11 cellular contexts compared by ENCODE assay signal in genomic region chr2:106839849-106840595, GRCh38. TPM values are rescaled to one million over a fixed set of nuclear protein-coding genes. Genes with fewer than 3 reads are reported as not detected.
DNase-seq lines count a peak whose midpoint lies in the region; ATAC-seq and TF ChIP-seq lines count a peak whose summit lies in the region.
"Had no signal": no experiment of that assay in that cellular context is flagged by ENCODE, and none has a peak within 500 bp of the region (broad histone marks: within the 10 kb centered on the region; RNA-seq: fewer than 3 reads in every experiment).

No MANE protein-coding gene starts in this region.

- in situ Hi-C loops in SK-MEL-5 (cut with HindIII; ENCODE audit: low pct_unique_long_range_greater_than_20kb, low sequenced_read_pairs), result no loop called here

- intact Hi-C loops in sciatic nerve (cut with DNase I), result no loop called here

- no peak overlapping the region for H3K4me3 Mint-ChIP-seq in effector memory CD8-positive, alpha-beta T cell
- H3K4me3 Mint-ChIP-seq: activated T-cell treated with anti-CD3 and anti-CD28 coated beads, Interleukin-2, amount 50 U/mL, for 4 hours had no signal

- no peak for ATAC-seq in sciatic nerve
- ATAC-seq in HG03135 (IDR thresholded peaks at IDR 0.05; ENCODE audit: unreplicated experiment), result no peak
- no peak for ATAC-seq in effector memory CD8-positive, alpha-beta T cell (replicated peaks)
- ATAC-seq: activated T-cell treated with anti-CD3 and anti-CD28 coated beads, Interleukin-2, amount 50 U/mL, for 4 hours had no signal

- no peak overlapping the region for H3K27ac Mint-ChIP-seq in effector memory CD8-positive, alpha-beta T cell

- no peak overlapping the region for H3K4me3 ChIP-seq in AG09309 (ENCODE audit: control insufficient read depth, low read depth, low read length)

- peak; percentile 13 for TF ChIP-seq CTCF in AG09309 (IDR thresholded peaks at IDR 0.05; ENCODE audit: control insufficient read depth, insufficient read depth, low read depth, low read length, missing control alignments)

- H3K27me3 Mint-ChIP-seq in effector memory CD8-positive, alpha-beta T cell, result no peaks in the 10 kb centered on the region

- H3K36me3 Mint-ChIP-seq in effector memory CD8-positive, alpha-beta T cell (ENCODE audit: insufficient read depth), result no peaks in the 10 kb centered on the region

- H3K4me1 Mint-ChIP-seq in effector memory CD8-positive, alpha-beta T cell (ENCODE audit: low read depth in 2 of 2), result no peaks in the 10 kb centered on the region

- DNase-seq in AG09309 (ENCODE audit: low read depth) (no peak), HT-29 (ENCODE audit: low spot score) (peak; percentile 11), SK-MEL-5 (ENCODE audit: low read depth, low spot score) (peak; percentile 44), islet precursor cell (peak; percentile 84), sciatic nerve (ENCODE audit: low spot score) (no peak), NCI-H146 (lab: John Stamatoyannopoulos, UW) (no peak)
- DNase-seq in effector memory CD8-positive, alpha-beta T cell, result no peak
- DNase-seq: activated T-cell treated with anti-CD3 and anti-CD28 coated beads, Interleukin-2, amount 50 U/mL, for 4 hours; stimulated activated CD4-positive, alpha-beta T cell treated with anti-CD3 and anti-CD28 coated beads, Interleukin-12 subunit alpha, Interleukin-12 subunit beta, amount 100 ng/mL, for 4 hours had no signal

- no peaks in the 10 kb centered on the region for H3K9me3 Mint-ChIP-seq in effector memory CD8-positive, alpha-beta T cell
- H3K9me3 Mint-ChIP-seq: activated T-cell treated with anti-CD3 and anti-CD28 coated beads, Interleukin-2, amount 50 U/mL, for 4 hours had no signal

RNA-seq across cellular contexts. Expression of gene ST6GAL2, which starts 45.9 kb away (rescaled TPM):
- total RNA-seq in HT-29 (2014; rRNA removed; shearing (Covaris generic)), result not detected in 2 replicates
- not detected in 2 replicates for total RNA-seq in SK-MEL-5 (2014; rRNA removed; shearing (Covaris generic))
- polyA plus RNA-seq in SK-MEL-5 (2015; cell fraction: cytosol; rRNA removed), result not detected in 2 replicates
- polyA plus RNA-seq in SK-MEL-5 (2015; cell fraction: nucleus; rRNA removed), result not detected in 2 replicates
- not detected for total RNA-seq in sciatic nerve
- total RNA-seq: activated T-cell treated with anti-CD3 and anti-CD28 coated beads, Interleukin-2, amount 50 U/mL, for 4 hours; LHCN-M2 had no signal

Comparison
In these comparisons a context has a peak if more than half of its experiments do, and no peak if none do; other contexts are left out.
1. DNase-seq: peak in HT-29 (single experiment), SK-MEL-5 (single experiment) and islet precursor cell (single experiment); none in AG09309 (single experiment), sciatic nerve (single experiment), NCI-H146 (single experiment) and effector memory CD8-positive, alpha-beta T cell (0 of 3).